Comparison of ENCODE assay signal across 18 cellular contexts in genomic region chr6:149132336-149132735, GRCh38.
DNase-seq lines count a peak whose midpoint lies in the region; ATAC-seq and TF ChIP-seq lines count a peak whose summit lies in the region.
"Had no signal": no experiment of that assay in that cellular context is flagged by ENCODE, and none has a peak within 500 bp of the region (broad histone marks: within the 10 kb centered on the region; RNA-seq: fewer than 3 reads in every experiment).

No MANE protein-coding gene starts in this region.

- intact Hi-C loops in CD4-positive, alpha-beta memory T cell (cut with micrococcal nuclease): no loop called here
- intact Hi-C loops in esophagus squamous epithelium (cut with DNase I): no loop called here

- peak overlapping the region; percentile 6 to 88 (median 71) for H3K27ac Mint-ChIP-seq in CD4-positive, alpha-beta memory T cell
- H3K27ac Mint-ChIP-seq in activated CD4-positive, alpha-beta memory T cell treated with anti-CD3 and anti-CD28 coated beads, Interleukin-2, amount 10 ng/mL, durations not matched to agents 7 days and 5 days: peak overlapping the region; percentile 89

- no peaks in the 10 kb centered on the region for H3K27me3 Mint-ChIP-seq in CD4-positive, alpha-beta memory T cell
- no peaks in the 10 kb centered on the region for H3K27me3 Mint-ChIP-seq in activated CD4-positive, alpha-beta memory T cell treated with anti-CD3 and anti-CD28 coated beads, Interleukin-2, amount 10 ng/mL, durations not matched to agents 7 days and 5 days

- peaks cover 4 to 17% of the 10 kb centered on the region in 2 donors for H3K36me3 Mint-ChIP-seq in CD4-positive, alpha-beta memory T cell
- H3K36me3 Mint-ChIP-seq in activated CD4-positive, alpha-beta memory T cell treated with anti-CD3 and anti-CD28 coated beads, Interleukin-2, amount 10 ng/mL, durations not matched to agents 7 days and 5 days (ENCODE audit: low read depth): peaks cover 41% of the 10 kb centered on the region

- no peak for ATAC-seq in HG03565 (IDR thresholded peaks at IDR 0.05; ENCODE audit: unreplicated experiment)
- ATAC-seq: body of pancreas, SK-N-SH treated with all-trans-retinoic acid at 6 μM for 48 hours had no signal

- H3K36me3 ChIP-seq in CD4-positive, alpha-beta memory T cell (ENCODE audit: insufficient read depth, low read length): no peaks in the 10 kb centered on the region
- H3K36me3 ChIP-seq in esophagus squamous epithelium: no peaks in the 10 kb centered on the region

- no peaks in the 10 kb centered on the region for H3K27me3 ChIP-seq in CD4-positive, alpha-beta memory T cell (ENCODE audit: insufficient read depth, low read length)
- H3K27me3 ChIP-seq in esophagus squamous epithelium: no peaks in the 10 kb centered on the region
- H3K27me3 ChIP-seq: body of pancreas had no signal

- H3K27ac ChIP-seq in C4-2B: peak overlapping the region; percentile 39
- no peak overlapping the region for H3K27ac ChIP-seq in CD4-positive, alpha-beta memory T cell (ENCODE audit: low read depth, low read length)
- peak overlapping the region; percentile 3 to 72 (median 54) for H3K27ac ChIP-seq in esophagus squamous epithelium
- H3K27ac ChIP-seq: body of pancreas had no signal

- no peak for TF ChIP-seq POLR2A in esophagus squamous epithelium (IDR thresholded peaks at IDR 0.05)

- POLR2A ChIA-PET in CD4-positive, alpha-beta memory T cell (lab: Charles Lee; ENCODE audit: partially characterized antibody): interaction anchor here (0.6 to 5.0 kb wide), 6 partner anchors 7 to 210 kb away, joined by 3 to 38 read pairs (median 5); no protein-coding TSS in a partner anchor
- POLR2A ChIA-PET in activated CD4-positive, alpha-beta memory T cell treated with anti-CD3 and anti-CD28 coated beads, Interleukin-2, amount 10 ng/mL, durations not matched to agents 7 days and 5 days (lab: Charles Lee): interaction anchor here (0.9 to 8.0 kb wide), 15 partner anchors 6 to 266 kb away, joined by 3 to 156 read pairs (median 13); partner anchors contain the start of gene TAB2

- peaks cover 0 to 2% (median 0%) of the 10 kb centered on the region in 8 donors for H3K9me3 Mint-ChIP-seq in CD4-positive, alpha-beta memory T cell
- H3K9me3 Mint-ChIP-seq in activated CD4-positive, alpha-beta memory T cell treated with anti-CD3 and anti-CD28 coated beads, Interleukin-2, amount 10 ng/mL, durations not matched to agents 7 days and 5 days: peaks cover 2% of the 10 kb centered on the region

- peaks cover 78% of the 10 kb centered on the region for H3K4me1 ChIP-seq in CD4-positive, alpha-beta memory T cell (ENCODE audit: insufficient read depth, low read length)
- peaks cover 0 to 38% (median 0%) of the 10 kb centered on the region in 3 donors for H3K4me1 ChIP-seq in esophagus squamous epithelium

- 74 to 89% methylated on average over 3 of the region's 3 CpGs for WGBS in esophagus squamous epithelium, 2 donors

- CTCF ChIA-PET in CD4-positive, alpha-beta memory T cell (lab: Charles Lee; ENCODE audit: partially characterized antibody): interaction anchor here (1.3 kb wide), 2 partner anchors 9 to 16 kb away, joined by 5 to 7 read pairs; no protein-coding TSS in a partner anchor
- CTCF ChIA-PET in activated CD4-positive, alpha-beta memory T cell treated with anti-CD3 and anti-CD28 coated beads, Interleukin-2, amount 10 ng/mL, durations not matched to agents 7 days and 5 days (lab: Charles Lee): interaction anchor here (1.3 to 2.7 kb wide), 3 partner anchors 37 to 202 kb away, joined by 3 to 14 read pairs (median 5); no protein-coding TSS in a partner anchor

- H3K9me3 ChIP-seq in CD4-positive, alpha-beta memory T cell (ENCODE audit: control insufficient read depth in 1 of 2, low read length in 2 of 2): no peaks in the 10 kb centered on the region
- H3K9me3 ChIP-seq in esophagus squamous epithelium: no peaks in the 10 kb centered on the region
- H3K9me3 ChIP-seq: body of pancreas had no signal

- no peak for DNase-seq in CD4-positive, alpha-beta memory T cell
- DNase-seq in activated CD4-positive, alpha-beta memory T cell treated with anti-CD3 and anti-CD28 coated beads, Interleukin-2, amount 10 ng/mL, durations not matched to agents 7 days and 5 days: no peak
- DNase-seq in esophagus squamous epithelium (lab: John Stamatoyannopoulos, UW): no peak
- DNase-seq in DMS79 (lab: John Stamatoyannopoulos, UW): no peak
- no peak for DNase-seq in NCI-H2171 treated with DMSO at 0.1 percent for 48 hours (lab: John Stamatoyannopoulos, UW)
- DNase-seq: activated gamma-delta T cell treated with Interleukin-2 at 50 U/mL for 16 hours; body of pancreas; DMS153; hippocampal formation; islet precursor cell; mammary epithelial cell; NCI-H1436 treated with DMSO at 0.1 percent for 48 hours; nephron progenitor cell; RPMI8226; stimulated activated CD4-positive, alpha-beta T cell treated with anti-CD3 and anti-CD28 coated beads, Interleukin-2, amount 100 ng/mL, for 24 hours had no signal

- H3K4me3 Mint-ChIP-seq in CD4-positive, alpha-beta memory T cell: peak overlapping the region in 4 of 8 donors; percentile 2 to 62 (median 30)
- peak overlapping the region; percentile 7 for H3K4me3 Mint-ChIP-seq in activated CD4-positive, alpha-beta memory T cell treated with anti-CD3 and anti-CD28 coated beads, Interleukin-2, amount 10 ng/mL, durations not matched to agents 7 days and 5 days
- H3K4me3 Mint-ChIP-seq: nephron progenitor cell had no signal

- no peak overlapping the region for H3K4me3 ChIP-seq in CD4-positive, alpha-beta memory T cell (ENCODE audit: low read length in 2 of 2)
- no peak overlapping the region for H3K4me3 ChIP-seq in esophagus squamous epithelium
- H3K4me3 ChIP-seq: body of pancreas had no signal

- H3K4me1 Mint-ChIP-seq in CD4-positive, alpha-beta memory T cell: peaks cover 37 to 61% (median 52%) of the 10 kb centered on the region in 4 donors
- no peaks in the 10 kb centered on the region for H3K4me1 Mint-ChIP-seq in activated CD4-positive, alpha-beta memory T cell treated with anti-CD3 and anti-CD28 coated beads, Interleukin-2, amount 10 ng/mL, durations not matched to agents 7 days and 5 days

- TF ChIP-seq CTCF in C4-2B (conservative IDR thresholded peaks at IDR 0.05) (no peak), esophagus squamous epithelium (IDR thresholded peaks at IDR 0.05) (no peak)
